Comparison of ENCODE assay signal across 1 cellular context in genomic region chr10:75475470-75476182, GRCh38.
TF ChIP-seq lines count a peak whose summit lies in the region.

No MANE protein-coding gene starts in this region.

TF ChIP-seq in GM12878, 131 proteins besides CTCF, POLR2A, EP300 and RAD21:
- TF ChIP-seq YY1 (IDR thresholded peaks at IDR 0.05; ENCODE audit: low read depth, low read length) (no peak), CEBPB (IDR thresholded peaks at IDR 0.05; ENCODE audit: borderline replicate concordance in 1 of 2, low read depth in 2 of 2, low read length in 2 of 2) (no peak), IKZF1 (conservative IDR thresholded peaks at IDR 0.05) (peak; percentile 49; the same call in 1 of the 2 replicates), BHLHE40 (IDR thresholded peaks at IDR 0.05; ENCODE audit: borderline replicate concordance in 1 of 2, low read depth in 2 of 2, low read length in 1 of 2) (peak in 1 of 2 experiments; percentile 27; a peak in 1 of 4 replicates), ZNF217 (IDR thresholded peaks at IDR 0.05) (0 out of 2 replicates have a peak, but pooled peaks have one; percentile 42), NR2F1 (conservative IDR thresholded peaks at IDR 0.05) (peak; percentile 61), MTA2 (IDR thresholded peaks at IDR 0.05; ENCODE audit: low read depth) (peak; percentile 40; the same call in 1 of the 2 replicates), PAX5 (IDR thresholded peaks at IDR 0.05; ENCODE audit: borderline replicate concordance, low read depth, low read length) (peak; percentile 44; the same call in 1 of the 2 replicates), IRF4 (IDR thresholded peaks at IDR 0.05; ENCODE audit: low read depth, low read length) (0 out of 2 replicates have a peak, but pooled peaks have one; percentile 11), RUNX3 (IDR thresholded peaks at IDR 0.05; ENCODE audit: low read length) (peak; percentile 48), IKZF2 (IDR thresholded peaks at IDR 0.05) (peak; percentile 29 to 33; a peak in 2 of 4 replicates)
- TF ChIP-seq, protein P1, sequence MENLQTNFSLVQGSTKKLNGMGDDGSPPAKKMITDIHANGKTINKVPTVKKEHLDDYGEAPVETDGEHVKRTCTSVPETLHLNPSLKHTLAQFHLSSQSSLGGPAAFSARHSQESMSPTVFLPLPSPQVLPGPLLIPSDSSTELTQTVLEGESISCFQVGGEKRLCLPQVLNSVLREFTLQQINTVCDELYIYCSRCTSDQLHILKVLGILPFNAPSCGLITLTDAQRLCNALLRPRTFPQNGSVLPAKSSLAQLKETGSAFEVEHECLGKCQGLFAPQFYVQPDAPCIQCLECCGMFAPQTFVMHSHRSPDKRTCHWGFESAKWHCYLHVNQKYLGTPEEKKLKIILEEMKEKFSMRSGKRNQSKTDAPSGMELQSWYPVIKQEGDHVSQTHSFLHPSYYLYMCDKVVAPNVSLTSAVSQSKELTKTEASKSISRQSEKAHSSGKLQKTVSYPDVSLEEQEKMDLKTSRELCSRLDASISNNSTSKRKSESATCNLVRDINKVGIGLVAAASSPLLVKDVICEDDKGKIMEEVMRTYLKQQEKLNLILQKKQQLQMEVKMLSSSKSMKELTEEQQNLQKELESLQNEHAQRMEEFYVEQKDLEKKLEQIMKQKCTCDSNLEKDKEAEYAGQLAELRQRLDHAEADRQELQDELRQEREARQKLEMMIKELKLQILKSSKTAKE (IDR thresholded peaks at IDR 0.05; ENCODE audit: low read depth, poor library complexity, severe bottlenecking): no peak
